8 cellular contexts compared by ENCODE assay signal in genomic region chr7:104552102-104552501, GRCh38.
DNase-seq lines count a peak whose midpoint lies in the region; ATAC-seq and TF ChIP-seq lines count a peak whose summit lies in the region.

No MANE protein-coding gene starts in this region.

- H3K79me1 ChIP-seq in trophoblast cell (ENCODE audit: low read length): no peaks in the 10 kb centered on the region

- H3K4me1 Mint-ChIP-seq in endodermal cell: no peaks in the 10 kb centered on the region

- H3K18ac ChIP-seq in trophoblast cell (ENCODE audit: low read length): no peak overlapping the region

- H4K12ac ChIP-seq in trophoblast cell (ENCODE audit: low read depth, low read length): no peak overlapping the region

- H3K4me3 ChIP-seq in endodermal cell (ENCODE audit: low read length) (no peak overlapping the region), trophoblast cell (ENCODE audit: low read depth, low read length) (no peak overlapping the region)

- H3K27me3 Mint-ChIP-seq in endodermal cell (ENCODE audit: insufficient read depth): no peaks in the 10 kb centered on the region

- H3K4me2 ChIP-seq in trophoblast cell (ENCODE audit: low read length): no peak overlapping the region

- H3K4me3 Mint-ChIP-seq in endodermal cell: no peak overlapping the region

- peaks cover 6% of the 10 kb centered on the region for H3K27me3 ChIP-seq in endodermal cell (ENCODE audit: control insufficient read depth, insufficient read depth, low read length, poor library complexity, severe bottlenecking)
- no peaks in the 10 kb centered on the region for H3K27me3 ChIP-seq in trophoblast cell (ENCODE audit: insufficient read depth, low read length)

- H2AK5ac ChIP-seq in trophoblast cell (ENCODE audit: low read length): no peak overlapping the region

- no peak for TF ChIP-seq CTCF in endodermal cell (conservative IDR thresholded peaks at IDR 0.05)

- H3K9me3 Mint-ChIP-seq in endodermal cell: peaks cover 24% of the 10 kb centered on the region

- no peaks in the 10 kb centered on the region for H3K9me3 ChIP-seq in endodermal cell (ENCODE audit: control insufficient read depth, low read length)
- no peaks in the 10 kb centered on the region for H3K9me3 ChIP-seq in trophoblast cell (ENCODE audit: insufficient read depth, low read depth, low read length)

- H2BK12ac ChIP-seq in trophoblast cell (ENCODE audit: low read length): no peak overlapping the region

- no peak overlapping the region for H4K91ac ChIP-seq in trophoblast cell (ENCODE audit: low read depth, low read length)

- no peak overlapping the region for H4K8ac ChIP-seq in trophoblast cell (ENCODE audit: low read depth, low read length)

- DNase-seq in DMS53 (lab: John Stamatoyannopoulos, UW) (peak; percentile 44), DMS53 treated with DMSO at 0.1 percent for 48 hours (lab: John Stamatoyannopoulos, UW; ENCODE audit: unreplicated experiment) (no peak), NCI-H226 (peak; percentile 7), endodermal cell (peak; percentile 89), trophoblast cell (peak; percentile 41 to 77), NCI-H748 (lab: John Stamatoyannopoulos, UW; ENCODE audit: unreplicated experiment) (no peak), putamen (ENCODE audit: low spot score) (no peak)

- no peaks in the 10 kb centered on the region for H3K36me3 ChIP-seq in endodermal cell (ENCODE audit: control insufficient read depth, insufficient read depth, low read length)
- H3K36me3 ChIP-seq in trophoblast cell (ENCODE audit: control insufficient read depth in 1 of 2, insufficient read depth in 2 of 2, low read length in 2 of 2): no peaks in the 10 kb centered on the region

- no peak overlapping the region for H3K14ac ChIP-seq in trophoblast cell (ENCODE audit: low read length)

- H3K4me1 ChIP-seq in endodermal cell (ENCODE audit: control insufficient read depth, insufficient read depth, low read length): no peaks in the 10 kb centered on the region
- H3K4me1 ChIP-seq in trophoblast cell (ENCODE audit: control insufficient read depth in 1 of 2, insufficient read depth in 2 of 2, low read length in 2 of 2): no peaks in the 10 kb centered on the region

- no peaks in the 10 kb centered on the region for H3K36me3 Mint-ChIP-seq in endodermal cell (ENCODE audit: low read depth)

- no peaks in the 10 kb centered on the region for H3K79me2 ChIP-seq in trophoblast cell (ENCODE audit: control insufficient read depth, insufficient read depth, low read length, poor library complexity)

- H2BK5ac ChIP-seq in trophoblast cell (ENCODE audit: low read depth, low read length, poor library complexity): no peak overlapping the region

- no peak for ATAC-seq in GM18517 (IDR thresholded peaks at IDR 0.05; ENCODE audit: unreplicated experiment)

- 0 to 9% methylated on average over 4 of the region's 4 CpGs for WGBS in endodermal cell (ENCODE audit: insufficient coverage in 1 of 2, insufficient read length in 1 of 2), 2 experiments
- no CpG with 5 or more reads among the region's 4 CpGs for WGBS in trophoblast cell (ENCODE audit: extremely low coverage, insufficient coverage, insufficient read length)

- no peak overlapping the region for H2BK120ac ChIP-seq in trophoblast cell (ENCODE audit: insufficient read depth, low read length, poor library complexity)

- no peak overlapping the region for H3K23ac ChIP-seq in trophoblast cell (ENCODE audit: low read length)

- H3K9ac ChIP-seq in endodermal cell (ENCODE audit: extremely low read depth, low read length, poor library complexity, severe bottlenecking) (no peak overlapping the region), trophoblast cell (ENCODE audit: low read length) (no peak overlapping the region)

- H2AFZ ChIP-seq in trophoblast cell (ENCODE audit: insufficient read depth, low read length, poor library complexity): no peak overlapping the region

- no peak overlapping the region for H3K4ac ChIP-seq in trophoblast cell (ENCODE audit: low read depth, low read length)

- H3K27ac ChIP-seq in endodermal cell (ENCODE audit: low read depth, low read length) (no peak overlapping the region), trophoblast cell (ENCODE audit: low read depth, low read length) (no peak overlapping the region)

- no peak overlapping the region for H3K27ac Mint-ChIP-seq in endodermal cell

Comparison
In these comparisons a context has a peak if more than half of its experiments do, and no peak if none do; other contexts are left out.
1. DNase-seq: peak in DMS53 (single experiment), NCI-H226 (single experiment), endodermal cell (single experiment) and trophoblast cell (2 of 2); none in DMS53 treated with DMSO at 0.1 percent for 48 hours (single experiment), NCI-H748 (single experiment) and putamen (single experiment).